Comparison of ENCODE assay signal across 8 cellular contexts in the genomic region with DNA sequence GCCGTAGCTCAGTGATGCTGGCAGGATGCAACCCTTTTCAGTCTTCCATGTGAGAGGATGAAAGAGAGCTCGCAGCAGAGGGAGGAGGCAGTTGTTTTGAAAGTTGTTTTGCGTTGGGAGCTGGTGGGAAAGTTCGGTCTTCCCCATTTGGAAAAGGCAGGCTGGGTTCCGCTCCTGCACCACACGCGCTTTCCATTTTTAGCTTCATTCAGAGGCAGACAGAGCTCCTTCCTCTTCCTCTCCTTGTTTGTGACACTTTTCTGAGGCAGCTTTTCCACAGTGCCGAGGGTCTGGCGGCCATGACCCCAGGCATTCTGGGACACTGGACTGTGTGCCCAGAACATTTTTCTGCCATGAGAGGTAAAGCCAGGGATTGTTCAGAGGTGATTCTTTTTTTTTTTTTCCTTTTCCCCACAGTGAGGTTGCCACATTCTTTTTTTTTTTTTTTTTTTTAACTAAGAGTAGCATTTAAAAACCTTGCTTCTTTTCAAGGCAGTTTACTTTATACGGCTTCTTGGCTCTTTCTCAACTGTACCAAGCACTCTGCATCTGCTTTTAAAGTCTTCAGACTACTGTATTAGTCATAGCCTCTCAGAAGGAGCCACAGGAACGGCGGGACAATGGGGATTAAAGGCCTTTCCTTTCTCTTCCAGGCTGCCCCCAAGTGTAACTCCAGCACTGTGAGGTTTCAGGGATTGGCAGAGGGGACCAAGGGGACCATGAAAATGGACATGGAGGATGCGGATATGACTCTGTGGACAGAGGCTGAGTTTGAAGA. TPM values are rescaled to one million over a fixed set of nuclear protein-coding genes. Genes with fewer than 3 reads are reported as not detected.
DNase-seq lines count a peak whose midpoint lies in the region; ATAC-seq and TF ChIP-seq lines count a peak whose summit lies in the region.

No MANE protein-coding gene starts in this region.

- TF ChIP-seq CTCF in GM06990 (IDR thresholded peaks at IDR 0.05; ENCODE audit: insufficient read depth, low read length, poor library complexity, severe bottlenecking), result no peak

- H3K27me3 ChIP-seq in GM06990 (replicated peaks; ENCODE audit: control insufficient read depth, insufficient read depth, low read length), result no peaks in the 10 kb centered on the region
- no peaks in the 10 kb centered on the region for H3K27me3 ChIP-seq in SJSA1 (replicated peaks)

- peak overlapping the region; percentile 9; the same call in 1 of the 2 replicates for H3K27ac ChIP-seq in SJSA1

- H3K9me3 ChIP-seq in SJSA1 (replicated peaks), result no peaks in the 10 kb centered on the region

- peaks cover 1% of the 10 kb centered on the region for H3K36me3 ChIP-seq in GM06990 (ENCODE audit: control insufficient read depth, insufficient read depth, low read length)
- H3K36me3 ChIP-seq in SJSA1, result no peaks in the 10 kb centered on the region

- DNase-seq in GM06990 (ENCODE audit: extremely low read depth, insufficient read length), result no peak
- DNase-seq in SJSA1 (ENCODE audit: low read depth in 1 of 2, low spot score in 2 of 2), result peak; percentile 72 to 73
- DNase-seq in fibroblast of peridontal ligament (ENCODE audit: extremely low read depth), result peak; percentile 86
- peak; percentile 69 for DNase-seq in pons (ENCODE audit: low spot score)
- no peak for DNase-seq in stimulated activated CD4-positive, alpha-beta T cell treated with anti-CD3 and anti-CD28 coated beads, Interleukin-2, amount 100 ng/mL, for 48 hours

- H3K4me3 ChIP-seq in GM06990 (replicated peaks; ENCODE audit: low read depth, low read length) (peak overlapping the region; percentile 70), SJSA1 (peak overlapping the region; percentile 23)

- ATAC-seq in GM21723 (IDR thresholded peaks at IDR 0.05; ENCODE audit: unreplicated experiment) (no peak), GM19397 (IDR thresholded peaks at IDR 0.05; ENCODE audit: unreplicated experiment) (no peak), HG02884 (IDR thresholded peaks at IDR 0.05; ENCODE audit: unreplicated experiment) (no peak)

- peaks cover 55% of the 10 kb centered on the region for H3K4me1 ChIP-seq in SJSA1 (replicated peaks)

RNA-seq across cellular contexts. Expression of a gene that starts 1.6 kb away (rescaled TPM):
- total RNA-seq in SJSA1 (2014; rRNA removed; shearing (Covaris generic)), result 0.84 and 1.3 TPM in 2 replicates

Comparison
In these comparisons a context has a peak if more than half of its experiments do, and no peak if none do; other contexts are left out.
1. DNase-seq: peak in SJSA1 (2 of 2), fibroblast of peridontal ligament (single experiment) and pons (single experiment); none in GM06990 (single experiment) and stimulated activated CD4-positive, alpha-beta T cell treated with anti-CD3 and anti-CD28 coated beads, Interleukin-2, amount 100 ng/mL, for 48 hours (0 of 2).